Comparison of ENCODE assay signal across 29 cellular contexts in genomic region chrX:13372203-13372980, GRCh38. TPM values are rescaled to one million over a fixed set of nuclear protein-coding genes. Genes with fewer than 3 reads are reported as not detected.
"Had no signal": no experiment of that assay in that cellular context is flagged by ENCODE, and none has a peak within 500 bp of the region (broad histone marks: within the 10 kb centered on the region; RNA-seq: fewer than 3 reads in every experiment).

No MANE protein-coding gene starts in this region.

- H3K9me3 Mint-ChIP-seq: activated naive CD4-positive, alpha-beta T cell treated with anti-CD3 and anti-CD28 coated beads for 36 hours; activated T-helper 2 cell treated with anti-CD3 and anti-CD28 coated beads, Interferon-gamma antibody, Interleukin-2, Interleukin-4, amounts not matched to agents 10 μg/mL and 5 μg/mL and 100 μg/mL, durations not matched to agents 14 hours and 24 hours and 36 hours; memory B cell; stimulated activated memory B cell treated with anti-CD40 and anti-IgM and Interleukin-4, amounts not matched to agents 10 μg/mL and 1 μg/mL and 100 μg/mL, for 72 hours; T-helper 2 cell treated with Interferon-gamma antibody and Interleukin-4, amounts not matched to agents 5 μg/mL and 100 μg/mL, for 36 hours; WTC11 had no signal

- H3K36me3 ChIP-seq: left lung, pancreas, right lobe of liver, thyroid gland had no signal

- DNase-seq: activated CD4-positive, alpha-beta T cell treated with anti-CD3 and anti-CD28 coated beads for 36 hours; activated CD4-positive, alpha-beta T cell treated with anti-CD3 and anti-CD28 coated beads, Interleukin-2, amount 50 U/mL, for 48 hours; activated CD8-positive, alpha-beta memory T cell treated with anti-CD3 and anti-CD28 coated beads, Interleukin-2, amount 10 ng/mL, durations not matched to agents 7 days and 5 days; activated naive CD4-positive, alpha-beta T cell treated with anti-CD3 and anti-CD28 coated beads for 36 hours; activated T-cell treated with anti-CD3 and anti-CD28 coated beads, Interleukin-2, amount 50 U/mL, for 1 hour; cortex of kidney; effector memory CD4-positive, alpha-beta T cell; hypothalamus; kidney; left lung; mucosa of descending colon; naive B cell; pancreas; right lobe of liver; small intestine; stimulated activated CD4-positive, alpha-beta T cell treated with anti-CD3 and anti-CD28 coated beads, Interleukin-4, amount 100 ng/mL, for 24 hours; thyroid gland had no signal

- FAIRE-seq: endothelial cell of umbilical vein, frontal cortex, kidney, pancreas, small intestine, TTC549, urothelium cell line had no signal

- H3K27me3 Mint-ChIP-seq: activated CD4-positive, alpha-beta T cell treated with anti-CD3 and anti-CD28 coated beads for 36 hours; activated CD8-positive, alpha-beta memory T cell treated with anti-CD3 and anti-CD28 coated beads, Interleukin-2, amount 10 ng/mL, durations not matched to agents 7 days and 5 days; brain; memory B cell; stimulated activated memory B cell treated with anti-CD40 and anti-IgM and Interleukin-4, amounts not matched to agents 10 μg/mL and 1 μg/mL and 100 μg/mL, for 72 hours had no signal

- H3K9me3 ChIP-seq: left lung, mucosa of descending colon, pancreas, right lobe of liver, thyroid gland had no signal

- H3K27me3 ChIP-seq: left lung, pancreas, right lobe of liver, thyroid gland had no signal

- H3K27ac Mint-ChIP-seq: activated CD4-positive, alpha-beta T cell treated with anti-CD3 and anti-CD28 coated beads for 36 hours; activated CD8-positive, alpha-beta memory T cell treated with anti-CD3 and anti-CD28 coated beads, Interleukin-2, amount 10 ng/mL, durations not matched to agents 7 days and 5 days; activated naive CD4-positive, alpha-beta T cell treated with anti-CD3 and anti-CD28 coated beads for 36 hours; memory B cell; naive B cell; stimulated activated memory B cell treated with anti-CD40 and anti-IgM and Interleukin-4, amounts not matched to agents 10 μg/mL and 1 μg/mL and 100 μg/mL, for 72 hours; T-helper 2 cell treated with Interferon-gamma antibody and Interleukin-4, amounts not matched to agents 5 μg/mL and 100 μg/mL, for 36 hours; WTC11 had no signal

- H3K27ac ChIP-seq: pancreas, right lobe of liver had no signal

- H3K4me3 Mint-ChIP-seq: activated CD4-positive, alpha-beta T cell treated with anti-CD3 and anti-CD28 coated beads for 36 hours; activated CD8-positive, alpha-beta memory T cell treated with anti-CD3 and anti-CD28 coated beads, Interleukin-2, amount 10 ng/mL, durations not matched to agents 7 days and 5 days; activated naive CD4-positive, alpha-beta T cell treated with anti-CD3 and anti-CD28 coated beads for 36 hours; brain; memory B cell; naive B cell; stimulated activated memory B cell treated with anti-CD40 and anti-IgM and Interleukin-4, amounts not matched to agents 10 μg/mL and 1 μg/mL and 100 μg/mL, for 72 hours; T-helper 2 cell treated with Interferon-gamma antibody and Interleukin-4, amounts not matched to agents 5 μg/mL and 100 μg/mL, for 36 hours; WTC11 had no signal

- ATAC-seq: activated CD8-positive, alpha-beta memory T cell treated with anti-CD3 and anti-CD28 coated beads, Interleukin-2, amount 10 ng/mL, durations not matched to agents 7 days and 5 days; left lung; mucosa of descending colon; pancreas; right lobe of liver; stimulated activated memory B cell treated with anti-CD40 and anti-IgM and Interleukin-4, amounts not matched to agents 10 μg/mL and 1 μg/mL and 100 μg/mL, for 72 hours; WTC11 had no signal

- H3K4me3 ChIP-seq: left lung, mucosa of descending colon, pancreas, right lobe of liver, thyroid gland had no signal

- H3K4me1 ChIP-seq: left lung, pancreas, right lobe of liver, thyroid gland had no signal

- H3K36me3 Mint-ChIP-seq: activated CD8-positive, alpha-beta memory T cell treated with anti-CD3 and anti-CD28 coated beads, Interleukin-2, amount 10 ng/mL, durations not matched to agents 7 days and 5 days; brain; memory B cell; stimulated activated memory B cell treated with anti-CD40 and anti-IgM and Interleukin-4, amounts not matched to agents 10 μg/mL and 1 μg/mL and 100 μg/mL, for 72 hours; WTC11 had no signal

RNA-seq across cellular contexts. Expression of gene ATXN3L, which starts 52.5 kb away (rescaled TPM):
- total RNA-seq: activated CD4-positive, alpha-beta T cell treated with anti-CD3 and anti-CD28 coated beads for 36 hours; activated CD8-positive, alpha-beta memory T cell treated with anti-CD3 and anti-CD28 coated beads, Interleukin-2, amount 10 ng/mL, durations not matched to agents 7 days and 5 days; activated naive CD4-positive, alpha-beta T cell treated with anti-CD3 and anti-CD28 coated beads for 36 hours; activated T-helper 2 cell treated with anti-CD3 and anti-CD28 coated beads, Interferon-gamma antibody, Interleukin-2, Interleukin-4, amounts not matched to agents 10 μg/mL and 5 μg/mL and 100 μg/mL, durations not matched to agents 14 hours and 24 hours and 36 hours; endothelial cell of umbilical vein; frontal cortex; kidney; left lung; mucosa of descending colon; pancreas; pulmonary artery endothelial cell; right lobe of liver; SK-MEL-5; thyroid gland; WTC11 had no signal
- polyA plus RNA-seq: endothelial cell of umbilical vein, pancreas, small intestine had no signal
